Comparison of ENCODE assay signal across 12 cellular contexts in the genomic region with DNA sequence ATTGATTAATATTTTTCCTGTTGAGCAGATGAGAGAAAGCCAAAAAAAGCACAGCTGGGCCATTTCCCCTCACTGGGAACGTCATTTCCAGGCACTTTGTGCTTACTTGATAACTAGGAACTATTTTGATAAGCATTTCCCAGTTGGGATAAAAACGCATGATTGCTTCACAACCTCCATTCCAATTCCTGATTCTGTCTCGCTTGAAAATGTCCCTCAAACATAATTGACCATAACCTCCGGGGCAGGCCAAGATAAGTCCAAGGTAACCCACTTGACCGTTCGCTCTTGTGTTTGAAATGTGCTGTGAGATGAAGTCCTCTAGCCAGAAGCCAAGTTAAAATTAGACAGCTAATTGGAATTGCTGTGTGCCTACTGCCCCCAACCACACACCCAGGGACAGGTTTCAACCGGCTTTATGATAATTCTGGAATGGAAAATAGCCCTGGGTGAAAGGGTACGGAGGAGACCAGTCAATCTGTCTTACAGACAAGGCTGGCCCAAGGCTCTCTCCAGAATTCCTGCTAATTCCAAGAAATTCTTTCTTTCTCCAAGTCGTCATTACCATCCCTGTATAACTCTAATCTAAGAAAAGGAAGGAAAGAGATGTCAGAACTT.
DNase-seq lines count a peak whose midpoint lies in the region; ATAC-seq, FAIRE-seq and TF ChIP-seq lines count a peak whose summit lies in the region.
"Had no signal": no experiment of that assay in that cellular context is flagged by ENCODE, and none has a peak within 500 bp of the region (broad histone marks: within the 10 kb centered on the region; RNA-seq: fewer than 3 reads in every experiment).

No MANE protein-coding gene starts in this region.

- no peak for FAIRE-seq in bronchial epithelial cell (lab: Jason Lieb, UNC)

- WGBS in ovary, 3 donors = 27 to 34% (median 28%) methylated on average over 9 of the region's 9 CpGs
- 30 to 37% methylated on average over 9 of the region's 9 CpGs for WGBS in aorta, 2 donors

- CTCF ChIA-PET in activated CD4-positive, alpha-beta T cell treated with anti-CD3 and anti-CD28 coated beads for 36 hours (lab: Charles Lee) = no interaction called here

- H3K4me3 Mint-ChIP-seq in activated CD4-positive, alpha-beta T cell treated with anti-CD3 and anti-CD28 coated beads for 36 hours = no peak overlapping the region
- H3K4me3 Mint-ChIP-seq: activated naive CD8-positive, alpha-beta T cell had no signal

- H3K9me3 Mint-ChIP-seq in activated CD4-positive, alpha-beta T cell treated with anti-CD3 and anti-CD28 coated beads for 36 hours (ENCODE audit: low read depth) = no peaks in the 10 kb centered on the region

- H3K9me3 ChIP-seq in ovary (no peaks in the 10 kb centered on the region), aorta (ENCODE audit: control insufficient read depth, low read length) (no peaks in the 10 kb centered on the region)
- H3K9me3 ChIP-seq: psoas muscle had no signal

- H3K27me3 ChIP-seq in bronchial epithelial cell (ENCODE audit: control insufficient read depth, insufficient read depth, low read length) (no peaks in the 10 kb centered on the region), ovary (no peaks in the 10 kb centered on the region), aorta (ENCODE audit: control insufficient read depth in 1 of 2, insufficient read depth in 2 of 2, low read length in 1 of 2) (no peaks in the 10 kb centered on the region)

- POLR2A ChIA-PET in activated CD4-positive, alpha-beta T cell treated with anti-CD3 and anti-CD28 coated beads for 36 hours (lab: Charles Lee) = no interaction called here

- no peak for TF ChIP-seq CTCF in bronchial epithelial cell (IDR thresholded peaks at IDR 0.05; ENCODE audit: insufficient read depth, low read length, severe bottlenecking)
- TF ChIP-seq CTCF in ovary (IDR thresholded peaks at IDR 0.05) = no peak

- H3K36me3 ChIP-seq in bronchial epithelial cell (ENCODE audit: control insufficient read depth, insufficient read depth, low read length) (no peaks in the 10 kb centered on the region), ovary (no peaks in the 10 kb centered on the region), aorta (ENCODE audit: control insufficient read depth in 1 of 2, insufficient read depth in 2 of 2, low read length in 1 of 2) (no peaks in the 10 kb centered on the region)
- H3K36me3 ChIP-seq: WERI-Rb-1 had no signal

- no peak overlapping the region for H3K4me3 ChIP-seq in bronchial epithelial cell (ENCODE audit: low read depth, low read length)
- H3K4me3 ChIP-seq in ovary = no peak overlapping the region
- H3K4me3 ChIP-seq in aorta (ENCODE audit: low read length in 2 of 2) = no peak overlapping the region
- H3K4me3 ChIP-seq: psoas muscle had no signal

- H3K27ac ChIP-seq in ovary (no peak overlapping the region), aorta (ENCODE audit: low read depth in 1 of 2, low read length in 2 of 2) (no peak overlapping the region)
- H3K27ac ChIP-seq: psoas muscle, WERI-Rb-1 had no signal

- H3K27ac Mint-ChIP-seq in activated CD4-positive, alpha-beta T cell treated with anti-CD3 and anti-CD28 coated beads for 36 hours = no peak overlapping the region
- H3K27ac Mint-ChIP-seq: activated naive CD8-positive, alpha-beta T cell had no signal

- no peak for TF ChIP-seq POLR2A in ovary (IDR thresholded peaks at IDR 0.05)

- intact Hi-C loops in left cardiac atrium (cut with DNase I) = loop anchor here in 1 of 2 donors (10.0 kb wide), 1 partner anchor 132 kb away; no protein-coding TSS in a partner anchor
- intact Hi-C loops in ovary (cut with DNase I) = no loop called here
- intact Hi-C loops in aorta (cut with DNase I) = no loop called here
- intact Hi-C loops in activated CD4-positive, alpha-beta T cell treated with anti-CD3 and anti-CD28 coated beads for 36 hours (cut with DNase I, micrococcal nuclease) = no loop called here

- no peaks in the 10 kb centered on the region for H3K27me3 Mint-ChIP-seq in activated CD4-positive, alpha-beta T cell treated with anti-CD3 and anti-CD28 coated beads for 36 hours
- H3K27me3 Mint-ChIP-seq: activated naive CD8-positive, alpha-beta T cell had no signal

- peak; percentile 60 to 74 for ATAC-seq in left cardiac atrium
- peak; percentile 47 for ATAC-seq in aorta (ENCODE audit: low FRiP score)
- ATAC-seq in GM21717 (IDR thresholded peaks at IDR 0.05; ENCODE audit: unreplicated experiment) = no peak
- no peak for ATAC-seq in activated CD4-positive, alpha-beta T cell treated with anti-CD3 and anti-CD28 coated beads for 36 hours
- ATAC-seq: HCT116, psoas muscle had no signal

- H3K4me1 ChIP-seq in ovary (ENCODE audit: insufficient read depth) (peaks cover 2% of the 10 kb centered on the region), aorta (ENCODE audit: control insufficient read depth in 1 of 2, insufficient read depth in 2 of 2, low read length in 2 of 2) (no peaks in the 10 kb centered on the region)
- H3K4me1 ChIP-seq: psoas muscle had no signal

- peak; percentile 91 for TF ChIP-seq EP300 in ovary (IDR thresholded peaks at IDR 0.05)

- no peaks in the 10 kb centered on the region for H3K4me1 Mint-ChIP-seq in activated CD4-positive, alpha-beta T cell treated with anti-CD3 and anti-CD28 coated beads for 36 hours

- H3K36me3 Mint-ChIP-seq in activated CD4-positive, alpha-beta T cell treated with anti-CD3 and anti-CD28 coated beads for 36 hours (ENCODE audit: low read depth) = no peaks in the 10 kb centered on the region
- H3K36me3 Mint-ChIP-seq: activated naive CD8-positive, alpha-beta T cell had no signal

- peak; percentile 31 for DNase-seq in bronchial epithelial cell (ENCODE audit: low read depth)
- peak; percentile 41 for DNase-seq in left cardiac atrium
- peak in 3 of 5 donors; percentile 23 to 65 (median 31) for DNase-seq in ovary
- DNase-seq in aorta = no peak
- DNase-seq in activated CD4-positive, alpha-beta T cell treated with anti-CD3 and anti-CD28 coated beads for 36 hours = no peak
- no peak for DNase-seq in NCI-H345 treated with DMSO at 0.1 percent for 48 hours (lab: John Stamatoyannopoulos, UW; ENCODE audit: unreplicated experiment)
- DNase-seq: activated CD8-positive, alpha-beta memory T cell treated with anti-CD3 and anti-CD28 coated beads, Interleukin-2, amount 50 U/mL, for 48 hours; psoas muscle; WERI-Rb-1 had no signal

Comparison
In these comparisons a context has a peak if more than half of its experiments do, and no peak if none do; other contexts are left out.
1. DNase-seq: peak in bronchial epithelial cell (single experiment), left cardiac atrium (single experiment) and ovary (3 of 5); none in aorta (0 of 2), activated CD4-positive, alpha-beta T cell treated with anti-CD3 and anti-CD28 coated beads for 36 hours (single experiment) and NCI-H345 treated with DMSO at 0.1 percent for 48 hours (single experiment).
2. ATAC-seq: peak in left cardiac atrium (2 of 2) and aorta (single experiment); none in GM21717 (single experiment) and activated CD4-positive, alpha-beta T cell treated with anti-CD3 and anti-CD28 coated beads for 36 hours (single experiment).